21 cellular contexts compared by ENCODE assay signal in the genomic region with DNA sequence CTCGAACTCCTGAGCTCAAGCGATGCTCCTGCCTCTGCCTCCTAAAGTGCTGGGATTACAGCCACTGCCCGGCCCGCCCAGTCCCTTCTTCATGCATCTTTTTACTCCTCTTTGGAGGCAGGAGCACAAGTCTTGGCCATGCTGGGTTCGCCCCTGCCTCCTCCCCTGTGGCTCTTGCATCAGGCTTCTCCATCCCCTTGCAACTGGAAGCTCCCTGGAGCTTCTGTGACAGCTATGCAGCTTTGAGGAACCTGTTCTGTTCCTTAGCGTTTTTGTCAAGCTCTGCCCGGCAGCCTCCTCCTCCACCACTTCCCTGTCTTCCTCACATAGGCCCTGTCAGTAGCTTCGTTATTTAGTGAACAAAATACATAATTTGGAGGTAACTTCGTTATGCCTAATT.
"Had no signal": no experiment of that assay in that cellular context is flagged by ENCODE, and none has a peak within 500 bp of the region (broad histone marks: within the 10 kb centered on the region; RNA-seq: fewer than 3 reads in every experiment).

No MANE protein-coding gene starts in this region.

- H3K4me3 ChIP-seq: adrenal gland, coronary artery, lung, ovary, psoas muscle, suprapubic skin, transverse colon, uterus had no signal

- H3K9me3 ChIP-seq: adrenal gland, neutrophil, ovary, psoas muscle, suprapubic skin, transverse colon, uterus had no signal

- H3K36me3 ChIP-seq: adrenal gland, neutrophil, ovary, suprapubic skin, transverse colon, uterus had no signal

- H3K27ac Mint-ChIP-seq: activated naive CD8-positive, alpha-beta T cell; activated T-helper 2 cell treated with anti-CD3 and anti-CD28 coated beads, Interferon-gamma antibody, Interleukin-2, Interleukin-4, amounts not matched to agents 10 μg/mL and 5 μg/mL and 100 μg/mL, durations not matched to agents 14 hours and 24 hours and 36 hours; naive thymus-derived CD8-positive, alpha-beta T cell; stimulated activated naive CD8-positive, alpha-beta T cell treated with anti-CD3 and anti-CD28 coated beads, Interleukin-15, Interleukin-2, amounts not matched to agents 100 ng/mL and 50 ng/mL, for 24 hours had no signal

- H3K27me3 Mint-ChIP-seq: activated naive CD8-positive, alpha-beta T cell; central memory CD8-positive, alpha-beta T cell; stimulated activated naive CD8-positive, alpha-beta T cell treated with anti-CD3 and anti-CD28 coated beads, Interleukin-15, Interleukin-2, amounts not matched to agents 100 ng/mL and 50 ng/mL, for 24 hours had no signal

- H3K4me1 ChIP-seq: adrenal gland, transverse colon, uterus had no signal

- H3K27me3 ChIP-seq: adrenal gland, ovary, transverse colon, uterus had no signal

- H3K27ac ChIP-seq: adrenal gland, coronary artery, epithelial cell of prostate, neutrophil, ovary, psoas muscle, suprapubic skin, transverse colon, uterus had no signal

- H3K36me3 Mint-ChIP-seq: activated naive CD8-positive, alpha-beta T cell; naive thymus-derived CD8-positive, alpha-beta T cell had no signal

- H3K4me1 Mint-ChIP-seq: central memory CD8-positive, alpha-beta T cell; naive thymus-derived CD8-positive, alpha-beta T cell had no signal

- H3K4me3 Mint-ChIP-seq: activated naive CD8-positive, alpha-beta T cell; central memory CD8-positive, alpha-beta T cell; naive thymus-derived CD8-positive, alpha-beta T cell; stimulated activated naive CD8-positive, alpha-beta T cell treated with anti-CD3 and anti-CD28 coated beads, Interleukin-15, Interleukin-2, amounts not matched to agents 100 ng/mL and 50 ng/mL, for 24 hours had no signal

- DNase-seq: activated CD4-positive, alpha-beta T cell treated with anti-CD3 and anti-CD28 coated beads for 1 hour; activated naive CD4-positive, alpha-beta T cell; activated T-cell treated with anti-CD3 and anti-CD28 coated beads, Interleukin-2, amount 50 U/mL, for 1 hour; adrenal gland; naive thymus-derived CD8-positive, alpha-beta T cell; stimulated activated CD4-positive, alpha-beta T cell treated with anti-CD3 and anti-CD28 coated beads, Interleukin-12 subunit alpha, Interleukin-12 subunit beta, amount 100 ng/mL, for 4 hours; stimulated activated CD4-positive, alpha-beta T cell treated with anti-CD3 and anti-CD28 coated beads, Interleukin-4, amount 100 ng/mL, for 4 hours; T-helper 1 cell; transverse colon had no signal

- H3K9me3 Mint-ChIP-seq: stimulated activated naive CD8-positive, alpha-beta T cell treated with anti-CD3 and anti-CD28 coated beads, Interleukin-15, Interleukin-2, amounts not matched to agents 100 ng/mL and 50 ng/mL, for 24 hours had no signal
